In genomic region chr4:5220028-5220427, GRCh38 we compare ENCODE assay signal across 1 cellular context.
TF ChIP-seq lines count a peak whose summit lies in the region.

No MANE protein-coding gene starts in this region.

TF ChIP-seq in Ishikawa, 13 proteins besides CTCF, POLR2A, EP300 and RAD21 (continued from another document):
- TF ChIP-seq REST (IDR thresholded peaks at IDR 0.05; ENCODE audit: low read depth): peak; percentile 87
